ENCODE assay signal across 17 cellular contexts in the genomic region with DNA sequence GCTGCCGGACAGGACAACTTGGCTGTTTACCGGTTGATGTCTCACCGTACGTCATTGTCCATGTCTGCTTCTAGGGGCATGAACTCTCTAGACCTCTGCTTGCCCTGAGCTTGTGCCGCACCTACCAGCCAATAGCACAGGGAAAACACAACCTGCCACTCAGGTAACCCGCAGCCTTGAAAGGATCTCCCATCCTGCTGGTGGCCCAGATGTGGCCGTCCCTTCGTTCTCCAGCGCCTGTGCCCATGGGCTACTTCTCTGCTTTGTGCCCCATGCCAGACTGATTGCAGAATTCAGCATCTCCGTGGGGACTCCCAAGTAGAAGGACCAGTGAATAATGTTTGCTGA.
"Had no signal": no experiment of that assay in that cellular context is flagged by ENCODE, and none has a peak within 500 bp of the region (broad histone marks: within the 10 kb centered on the region; RNA-seq: fewer than 3 reads in every experiment).

No MANE protein-coding gene starts in this region.

- H3K36me3 ChIP-seq: colonic mucosa, gastroesophageal sphincter, lower lobe of right lung, sigmoid colon, thyroid gland had no signal

- H3K36me3 Mint-ChIP-seq: naive thymus-derived CD8-positive, alpha-beta T cell had no signal

- H3K4me3 ChIP-seq: colonic mucosa, gastroesophageal sphincter, lower lobe of right lung, sigmoid colon, thyroid gland had no signal

- ATAC-seq: activated naive CD8-positive, alpha-beta T cell treated with anti-CD3 and anti-CD28 coated beads, Interleukin-2, amount 50 U/mL, for 24 hours; gastroesophageal sphincter; lower lobe of right lung; naive thymus-derived CD8-positive, alpha-beta T cell; stimulated activated naive CD8-positive, alpha-beta T cell treated with anti-CD3 and anti-CD28 coated beads, Interleukin-15, amount 100 ng/mL, for 72 hours; T-helper 17 cell had no signal

- H3K4me1 ChIP-seq: colonic mucosa, thyroid gland had no signal

- H3K27ac ChIP-seq: colonic mucosa, epithelial cell of prostate, gastroesophageal sphincter, lower lobe of right lung, sigmoid colon, thyroid gland had no signal

- H3K4me3 Mint-ChIP-seq: activated B cell treated with CpG ODN at 0.5 μM for 24 hours; activated naive CD8-positive, alpha-beta T cell treated with anti-CD3 and anti-CD28 coated beads, Interleukin-2, amount 50 U/mL, for 24 hours; naive thymus-derived CD8-positive, alpha-beta T cell; stimulated activated naive CD8-positive, alpha-beta T cell treated with anti-CD3 and anti-CD28 coated beads, Interleukin-15, amount 100 ng/mL, for 72 hours; T-helper 17 cell had no signal

- H3K9me3 Mint-ChIP-seq: activated B cell treated with CpG ODN at 0.5 μM for 24 hours; activated CD4-positive, alpha-beta T cell treated with anti-CD3 and anti-CD28 coated beads, Interleukin-2, amount 10 ng/mL, durations not matched to agents 7 days and 5 days; activated naive CD8-positive, alpha-beta T cell treated with anti-CD3 and anti-CD28 coated beads, Interleukin-2, amount 50 U/mL, for 24 hours; stimulated activated naive CD8-positive, alpha-beta T cell treated with anti-CD3 and anti-CD28 coated beads, Interleukin-15, amount 100 ng/mL, for 72 hours had no signal

- H3K9me3 ChIP-seq: colonic mucosa, gastroesophageal sphincter, lower lobe of right lung, sigmoid colon, thyroid gland had no signal

- DNase-seq: activated B cell treated with CpG ODN at 0.5 μM for 24 hours; activated CD4-positive, alpha-beta T cell treated with anti-CD3 and anti-CD28 coated beads, Interleukin-2, amount 10 ng/mL, durations not matched to agents 7 days and 5 days; activated naive CD4-positive, alpha-beta T cell; activated naive CD8-positive, alpha-beta T cell treated with anti-CD3 and anti-CD28 coated beads, Interleukin-2, amount 50 U/mL, for 24 hours; effector CD8-positive, alpha-beta T cell; kidney glomerular epithelial cell; lower lobe of right lung; naive thymus-derived CD8-positive, alpha-beta T cell; occipital lobe; stimulated activated CD4-positive, alpha-beta T cell treated with anti-CD3 and anti-CD28 coated beads, Interleukin-2, amount 100 ng/mL, for 48 hours; T-helper 17 cell; thyroid gland had no signal

- H3K27ac Mint-ChIP-seq: activated B cell treated with CpG ODN at 0.5 μM for 24 hours; activated CD4-positive, alpha-beta T cell treated with anti-CD3 and anti-CD28 coated beads, Interleukin-2, amount 10 ng/mL, durations not matched to agents 7 days and 5 days; activated naive CD8-positive, alpha-beta T cell treated with anti-CD3 and anti-CD28 coated beads, Interleukin-2, amount 50 U/mL, for 24 hours; naive thymus-derived CD8-positive, alpha-beta T cell; stimulated activated naive CD8-positive, alpha-beta T cell treated with anti-CD3 and anti-CD28 coated beads, Interleukin-15, amount 100 ng/mL, for 72 hours; T-helper 17 cell had no signal

- H3K27me3 ChIP-seq: colonic mucosa, sigmoid colon, thyroid gland had no signal
